In genomic region chrX:3142259-3143042, GRCh38 we compare ENCODE assay signal across 1 cellular context.
TF ChIP-seq lines count a peak whose summit lies in the region.

No MANE protein-coding gene starts in this region.

TF ChIP-seq in HCT116, 20 proteins besides CTCF, POLR2A, EP300 and RAD21 (continued from another document):
- TF ChIP-seq CBX3 (IDR thresholded peaks at IDR 0.05; ENCODE audit: low read depth) = peak; percentile 56; the same call in 1 of the 2 replicates
- peak; percentile 48 for TF ChIP-seq MAX (IDR thresholded peaks at IDR 0.05)
- no peak for TF ChIP-seq ATF3 (IDR thresholded peaks at IDR 0.05)
- peak; percentile 36; the same call in 1 of the 2 replicates for TF ChIP-seq SRF (IDR thresholded peaks at IDR 0.05; ENCODE audit: low read depth)
- no peak for TF ChIP-seq ZFX (IDR thresholded peaks at IDR 0.05)
- no peak for TF ChIP-seq FOSL1 (IDR thresholded peaks at IDR 0.05; ENCODE audit: low read depth)
- no peak for TF ChIP-seq EGR1 (IDR thresholded peaks at IDR 0.05; ENCODE audit: low read depth)
- no peak for TF ChIP-seq CEBPB (IDR thresholded peaks at IDR 0.05; ENCODE audit: low read depth)
- no peak for TF ChIP-seq EZH2 (IDR thresholded peaks at IDR 0.05)
TF ChIP-seq in HCT116: peak in this region for 6.
